Comparison of ENCODE assay signal across 9 cellular contexts in the genomic region with DNA sequence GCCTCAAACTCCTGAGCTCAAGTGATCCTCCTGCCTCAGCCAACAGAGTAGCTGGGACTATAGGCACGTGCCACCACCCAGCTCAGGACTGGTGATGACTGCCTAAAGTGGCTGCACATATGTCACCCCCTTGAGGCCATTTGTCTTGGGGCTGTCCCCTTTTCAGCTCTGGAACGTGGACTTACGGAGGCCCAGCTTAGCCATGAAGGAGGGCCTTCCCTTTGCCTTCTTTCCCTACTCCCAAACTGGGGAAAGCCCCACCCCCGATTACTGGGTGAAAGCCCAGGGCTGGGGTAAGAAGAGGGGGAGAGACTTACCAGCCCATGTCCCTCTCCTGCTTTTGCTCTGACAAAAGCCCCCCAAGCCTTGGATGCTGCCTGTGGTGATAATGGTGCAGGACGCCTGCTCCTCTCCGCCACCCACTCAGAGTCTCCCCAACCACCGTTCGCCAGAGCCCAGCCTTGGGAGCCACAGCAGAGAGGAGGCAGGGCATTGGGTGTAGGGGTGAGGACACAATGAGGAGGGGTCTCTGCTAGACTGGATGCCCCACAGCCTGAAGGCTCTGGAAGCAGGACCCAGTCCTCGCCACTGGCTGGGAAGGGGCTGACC. TPM values are rescaled to one million over a fixed set of nuclear protein-coding genes. Genes with fewer than 3 reads are reported as not detected.
DNase-seq lines count a peak whose midpoint lies in the region; ATAC-seq and TF ChIP-seq lines count a peak whose summit lies in the region.
"Had no signal": no experiment of that assay in that cellular context is flagged by ENCODE, and none has a peak within 500 bp of the region (broad histone marks: within the 10 kb centered on the region; RNA-seq: fewer than 3 reads in every experiment).

No MANE protein-coding gene starts in this region.

- DNase-seq in T-helper 2 cell treated with Interferon-gamma antibody and Interleukin-4, amounts not matched to agents 5 μg/mL and 100 μg/mL, for 36 hours (ENCODE audit: low spot score): no peak
- DNase-seq in T-helper 2 cell (no peak), Panc1 (ENCODE audit: low read depth, low spot score) (no peak), NOMO-1 (lab: John Stamatoyannopoulos, UW; ENCODE audit: unreplicated experiment in 2 of 2) (no peak), ureter (ENCODE audit: low spot score) (no peak)
- no peak for DNase-seq in effector memory CD8-positive, alpha-beta T cell
- DNase-seq in stimulated activated effector memory CD8-positive, alpha-beta T cell treated with anti-CD3 and anti-CD28 coated beads, Interleukin-12 subunit alpha, Interleukin-12 subunit beta, amount 100 ng/mL, for 72 hours (ENCODE audit: low spot score in 2 of 2): no peak

- no peaks in the 10 kb centered on the region for H3K9me3 Mint-ChIP-seq in T-helper 2 cell treated with Interferon-gamma antibody and Interleukin-4, amounts not matched to agents 5 μg/mL and 100 μg/mL, for 36 hours
- no peaks in the 10 kb centered on the region for H3K9me3 Mint-ChIP-seq in effector memory CD8-positive, alpha-beta T cell
- H3K9me3 Mint-ChIP-seq in stimulated activated effector memory CD8-positive, alpha-beta T cell treated with anti-CD3 and anti-CD28 coated beads, Interleukin-12 subunit alpha, Interleukin-12 subunit beta, amount 100 ng/mL, for 72 hours: no peaks in the 10 kb centered on the region

- in situ Hi-C loops in Panc1 (cut with HindIII; ENCODE audit: low pct_unique_long_range_greater_than_20kb, low sequenced_read_pairs): no loop called here

- H3K36me3 ChIP-seq in Panc1 (ENCODE audit: control insufficient read depth, insufficient read depth, low read length): no peaks in the 10 kb centered on the region

- intact Hi-C loops in Panc1 (cut with micrococcal nuclease; ENCODE audit: unreplicated experiment): no loop called here

- no peak overlapping the region for H3K4me3 ChIP-seq in Panc1 (ENCODE audit: low read depth in 2 of 2, low read length in 2 of 2)

- peak overlapping the region; percentile 57; the same call in 1 of the 2 replicates for H3K27ac ChIP-seq in Panc1 (ENCODE audit: low read length)

- H3K36me3 Mint-ChIP-seq in T-helper 2 cell treated with Interferon-gamma antibody and Interleukin-4, amounts not matched to agents 5 μg/mL and 100 μg/mL, for 36 hours (ENCODE audit: low read depth): peaks cover 13% of the 10 kb centered on the region
- H3K36me3 Mint-ChIP-seq in effector memory CD8-positive, alpha-beta T cell (ENCODE audit: insufficient read depth): peaks cover 60% of the 10 kb centered on the region
- H3K36me3 Mint-ChIP-seq in stimulated activated effector memory CD8-positive, alpha-beta T cell treated with anti-CD3 and anti-CD28 coated beads, Interleukin-12 subunit alpha, Interleukin-12 subunit beta, amount 100 ng/mL, for 72 hours: peaks cover 49% of the 10 kb centered on the region

- CTCF ChIA-PET in Panc1 (lab: Charles Lee): interaction anchor here (0.7 to 2.2 kb wide), 2 partner anchors 16 to 27 kb away, joined by 3 to 7 read pairs; no protein-coding TSS in a partner anchor

- ATAC-seq in Panc1 (no peak), HG03025 (IDR thresholded peaks at IDR 0.05; ENCODE audit: low FRiP score, unreplicated experiment) (no peak)
- no peak for ATAC-seq in effector memory CD8-positive, alpha-beta T cell (replicated peaks)
- no peak for ATAC-seq in stimulated activated effector memory CD8-positive, alpha-beta T cell treated with anti-CD3 and anti-CD28 coated beads, Interleukin-12 subunit alpha, Interleukin-12 subunit beta, amount 100 ng/mL, for 72 hours

- H3K27ac Mint-ChIP-seq in T-helper 2 cell treated with Interferon-gamma antibody and Interleukin-4, amounts not matched to agents 5 μg/mL and 100 μg/mL, for 36 hours: peak overlapping the region; percentile 95
- peak overlapping the region; percentile 94 to 97 for H3K27ac Mint-ChIP-seq in effector memory CD8-positive, alpha-beta T cell
- H3K27ac Mint-ChIP-seq in stimulated activated effector memory CD8-positive, alpha-beta T cell treated with anti-CD3 and anti-CD28 coated beads, Interleukin-12 subunit alpha, Interleukin-12 subunit beta, amount 100 ng/mL, for 72 hours: peak overlapping the region; percentile 97

- no peaks in the 10 kb centered on the region for H3K9me3 ChIP-seq in Panc1 (ENCODE audit: control insufficient read depth, insufficient read depth, low read depth, low read length)

- no peak for TF ChIP-seq CTCF in Panc1 (IDR thresholded peaks at IDR 0.05)

- no TSS peak for BruUV-seq in Panc1 (replicated peaks; lab: Mats Ljungman, UMichigan)

- POLR2A ChIA-PET in Panc1 (lab: Charles Lee): no interaction called here

- no peaks in the 10 kb centered on the region for H3K27me3 ChIP-seq in Panc1 (ENCODE audit: control insufficient read depth, insufficient read depth, low read length)

- H3K4me3 Mint-ChIP-seq in T-helper 2 cell treated with Interferon-gamma antibody and Interleukin-4, amounts not matched to agents 5 μg/mL and 100 μg/mL, for 36 hours: peak overlapping the region; percentile 76
- H3K4me3 Mint-ChIP-seq in effector memory CD8-positive, alpha-beta T cell: peak overlapping the region; percentile 93 to 95
- H3K4me3 Mint-ChIP-seq in stimulated activated effector memory CD8-positive, alpha-beta T cell treated with anti-CD3 and anti-CD28 coated beads, Interleukin-12 subunit alpha, Interleukin-12 subunit beta, amount 100 ng/mL, for 72 hours: peak overlapping the region; percentile 94

- H3K4me1 ChIP-seq in Panc1 (ENCODE audit: control insufficient read depth, insufficient read depth, low read length): peaks cover 29% of the 10 kb centered on the region

- no peaks in the 10 kb centered on the region for H3K27me3 Mint-ChIP-seq in T-helper 2 cell treated with Interferon-gamma antibody and Interleukin-4, amounts not matched to agents 5 μg/mL and 100 μg/mL, for 36 hours (ENCODE audit: low read depth)
- no peaks in the 10 kb centered on the region for H3K27me3 Mint-ChIP-seq in effector memory CD8-positive, alpha-beta T cell

- H3K4me1 Mint-ChIP-seq in T-helper 2 cell treated with Interferon-gamma antibody and Interleukin-4, amounts not matched to agents 5 μg/mL and 100 μg/mL, for 36 hours (ENCODE audit: low read depth): peaks cover 62% of the 10 kb centered on the region
- peaks cover 47 to 62% of the 10 kb centered on the region in 2 donors for H3K4me1 Mint-ChIP-seq in effector memory CD8-positive, alpha-beta T cell (ENCODE audit: low read depth in 2 of 2)
- peaks cover 79% of the 10 kb centered on the region for H3K4me1 Mint-ChIP-seq in stimulated activated effector memory CD8-positive, alpha-beta T cell treated with anti-CD3 and anti-CD28 coated beads, Interleukin-12 subunit alpha, Interleukin-12 subunit beta, amount 100 ng/mL, for 72 hours

RNA-seq across cellular contexts. Expression of gene DUSP2, which starts 2.5 kb away (rescaled TPM):
- total RNA-seq in Panc1 (2021; ENCODE audit: unreplicated experiment) (4.9 TPM), ureter (2.6 TPM)
- polyA plus RNA-seq in Panc1 (2012; ENCODE audit: insufficient read length): 1.9 TPM

RNA-seq across cellular contexts. Expression of gene ASTL, which starts 9.4 kb away (rescaled TPM):
- 0.18 TPM for total RNA-seq in Panc1 (2021; ENCODE audit: unreplicated experiment)
- not detected for polyA plus RNA-seq in Panc1 (2012; ENCODE audit: insufficient read length)
- not detected for total RNA-seq in ureter
- total RNA-seq: osteocyte had no signal

RNA-seq across cellular contexts. Expression of gene ADRA2B, which starts 31.3 kb away (rescaled TPM):
- total RNA-seq in Panc1 (2021; ENCODE audit: unreplicated experiment) (0.28 TPM), ureter (1.1 TPM)
- polyA plus RNA-seq in Panc1 (2012; ENCODE audit: insufficient read length): 0.25 TPM
- total RNA-seq: osteocyte had no signal
